In the genomic region with DNA sequence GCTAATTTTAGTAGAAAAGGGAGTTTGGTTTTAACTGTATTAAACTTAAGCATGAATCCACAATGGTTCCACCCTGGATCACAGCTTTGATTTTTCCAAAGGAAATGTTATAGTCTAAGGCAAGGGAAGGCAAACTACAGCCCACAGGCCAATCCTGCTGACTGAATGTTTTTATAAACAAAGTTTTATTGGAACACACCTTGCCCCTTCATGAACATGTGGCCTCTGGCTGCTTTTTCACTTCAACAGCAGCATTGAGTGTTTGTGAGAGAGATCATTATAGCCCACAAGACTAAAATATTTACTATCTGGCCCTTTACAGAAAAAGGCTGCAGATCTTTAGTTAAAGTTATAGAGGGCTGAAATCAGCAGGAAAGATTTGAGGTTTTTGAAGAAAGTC, we compare ENCODE assay signal across 18 cellular contexts.
"Had no signal": no experiment of that assay in that cellular context is flagged by ENCODE, and none has a peak within 500 bp of the region (broad histone marks: within the 10 kb centered on the region; RNA-seq: fewer than 3 reads in every experiment).

No MANE protein-coding gene starts in this region.

- H3K36me3 ChIP-seq: esophagus squamous epithelium, neutrophil, tibial nerve had no signal

- H3K9me3 ChIP-seq: esophagus squamous epithelium, neutrophil, psoas muscle, testis, tibial nerve had no signal

- ATAC-seq: left ventricle myocardium superior; naive thymus-derived CD8-positive, alpha-beta T cell; psoas muscle; sciatic nerve; stimulated activated naive B cell treated with anti-CD40 and anti-IgM and Interleukin-4, amounts not matched to agents 10 μg/mL and 1 μg/mL and 100 μg/mL, for 72 hours; stimulated activated naive CD8-positive, alpha-beta T cell treated with anti-CD3 and anti-CD28 coated beads, Interleukin-15, amount 100 ng/mL, for 72 hours had no signal

- H3K27ac ChIP-seq: esophagus squamous epithelium, neutrophil, psoas muscle, testis, tibial nerve had no signal

- H3K27me3 ChIP-seq: neutrophil, testis, tibial nerve had no signal

- H3K4me3 ChIP-seq: esophagus squamous epithelium, psoas muscle, testis, tibial nerve had no signal

- DNase-seq: dermis blood vessel endothelial cell; esophagus squamous epithelium; foreskin fibroblast; kidney; left cardiac atrium; left ventricle myocardium superior; mesendoderm; naive thymus-derived CD8-positive, alpha-beta T cell; psoas muscle; retina; stimulated activated CD4-positive, alpha-beta T cell treated with anti-CD3 and anti-CD28 coated beads, Interleukin-2, amount 100 ng/mL, for 24 hours; stimulated activated CD4-positive, alpha-beta T cell treated with anti-CD3 and anti-CD28 coated beads, Interleukin-4, amount 100 ng/mL, for 4 hours; stimulated activated naive B cell treated with anti-CD40 and anti-IgM and Interleukin-4, amounts not matched to agents 10 μg/mL and 1 μg/mL and 100 μg/mL, for 72 hours; stimulated activated naive CD8-positive, alpha-beta T cell treated with anti-CD3 and anti-CD28 coated beads, Interleukin-15, amount 100 ng/mL, for 72 hours; testis had no signal

- H3K4me1 ChIP-seq: esophagus squamous epithelium, psoas muscle, testis, tibial nerve had no signal
